Comparison of ENCODE assay signal across 31 cellular contexts in genomic region chr11:106449756-106450155, GRCh38.
"Had no signal": no experiment of that assay in that cellular context is flagged by ENCODE, and none has a peak within 500 bp of the region (broad histone marks: within the 10 kb centered on the region; RNA-seq: fewer than 3 reads in every experiment).

No MANE protein-coding gene starts in this region.

- H3K36me3 ChIP-seq: neural progenitor cell, ovary, spleen, suprapubic skin, tibial artery, transverse colon, upper lobe of left lung, vagina had no signal

- H3K27me3 ChIP-seq: neural progenitor cell, ovary, spleen, suprapubic skin, testis, tibial artery, transverse colon, upper lobe of left lung, vagina had no signal

- H2AFZ ChIP-seq: neural progenitor cell, parathyroid adenoma had no signal

- H3K27me3 Mint-ChIP-seq: progenitor cell of endocrine pancreas; stimulated activated memory B cell treated with anti-CD40 and anti-IgM and Interleukin-4, amounts not matched to agents 10 μg/mL and 1 μg/mL and 100 μg/mL, for 72 hours; stimulated activated naive CD8-positive, alpha-beta T cell treated with anti-CD3 and anti-CD28 coated beads, Interleukin-15, amount 100 ng/mL, for 72 hours had no signal

- H3K9me3 Mint-ChIP-seq: stimulated activated memory B cell treated with anti-CD40 and anti-IgM and Interleukin-4, amounts not matched to agents 10 μg/mL and 1 μg/mL and 100 μg/mL, for 72 hours had no signal

- H3K27ac ChIP-seq: neural progenitor cell, ovary, parathyroid adenoma, psoas muscle, skin epidermis, spleen, suprapubic skin, testis, tibial artery, transverse colon, upper lobe of left lung, vagina had no signal

- H3K4me1 ChIP-seq: parathyroid adenoma, psoas muscle, spleen, suprapubic skin, testis, tibial artery, transverse colon, upper lobe of left lung had no signal

- ATAC-seq: natural killer cell; psoas muscle; right cardiac atrium; sciatic nerve; stimulated activated memory B cell treated with anti-CD40 and anti-IgM and Interleukin-4, amounts not matched to agents 10 μg/mL and 1 μg/mL and 100 μg/mL, for 72 hours; stimulated activated naive CD8-positive, alpha-beta T cell treated with anti-CD3 and anti-CD28 coated beads, Interleukin-15, amount 100 ng/mL, for 72 hours; stimulated activated naive CD8-positive, alpha-beta T cell treated with anti-CD3 and anti-CD28 coated beads, Interleukin-15, Interleukin-2, amounts not matched to agents 100 U/mL and 50 U/mL, for 24 hours had no signal

- DNase-seq: natural killer cell; occipital lobe; ovary; posterior cingulate gyrus; psoas muscle; right cardiac atrium; spleen; stimulated activated CD4-positive, alpha-beta T cell treated with anti-CD3 and anti-CD28 coated beads, Interleukin-12 subunit alpha, Interleukin-12 subunit beta, amount 100 ng/mL, for 4 hours; stimulated activated CD4-positive, alpha-beta T cell treated with anti-CD3 and anti-CD28 coated beads, Interleukin-1b, Interleukin-23, amount 100 ng/mL, for 48 hours; stimulated activated CD4-positive, alpha-beta T cell treated with anti-CD3 and anti-CD28 coated beads, Interleukin-4, amount 100 ng/mL, for 1 hour; stimulated activated CD4-positive, alpha-beta T cell treated with anti-CD3 and anti-CD28 coated beads, Interleukin-4, amount 100 ng/mL, for 4 hours; stimulated activated CD8-positive, alpha-beta memory T cell treated with anti-CD3 and anti-CD28 coated beads, Interleukin-4, amount 100 ng/mL, for 48 hours; stimulated activated naive CD4-positive, alpha-beta T cell; stimulated activated naive CD8-positive, alpha-beta T cell treated with anti-CD3 and anti-CD28 coated beads, Interleukin-15, amount 100 ng/mL, for 72 hours; stimulated activated naive CD8-positive, alpha-beta T cell treated with anti-CD3 and anti-CD28 coated beads, Interleukin-15, Interleukin-2, amounts not matched to agents 100 U/mL and 50 U/mL, for 24 hours; substantia nigra; testis; tibial artery; transverse colon; upper lobe of left lung had no signal

- H3K4me3 Mint-ChIP-seq: natural killer cell; nephron; neural progenitor cell; stimulated activated memory B cell treated with anti-CD40 and anti-IgM and Interleukin-4, amounts not matched to agents 10 μg/mL and 1 μg/mL and 100 μg/mL, for 72 hours; stimulated activated naive CD8-positive, alpha-beta T cell treated with anti-CD3 and anti-CD28 coated beads, Interleukin-15, amount 100 ng/mL, for 72 hours had no signal

- H3K79me2 ChIP-seq: parathyroid adenoma had no signal

- H3K9ac ChIP-seq: neural progenitor cell, parathyroid adenoma had no signal

- H3K4me1 Mint-ChIP-seq: natural killer cell; stimulated activated memory B cell treated with anti-CD40 and anti-IgM and Interleukin-4, amounts not matched to agents 10 μg/mL and 1 μg/mL and 100 μg/mL, for 72 hours; stimulated activated naive CD8-positive, alpha-beta T cell treated with anti-CD3 and anti-CD28 coated beads, Interleukin-15, amount 100 ng/mL, for 72 hours had no signal

- H3K4me2 ChIP-seq: neural progenitor cell, smooth muscle cell had no signal

- H3K4me3 ChIP-seq: neural progenitor cell, ovary, psoas muscle, skin epidermis, smooth muscle cell, spleen, suprapubic skin, testis, tibial artery, transverse colon, upper lobe of left lung, vagina had no signal

- H3K36me3 Mint-ChIP-seq: stimulated activated memory B cell treated with anti-CD40 and anti-IgM and Interleukin-4, amounts not matched to agents 10 μg/mL and 1 μg/mL and 100 μg/mL, for 72 hours had no signal

- FAIRE-seq: urothelium cell line had no signal

- H3K27ac Mint-ChIP-seq: natural killer cell; nephron; neural progenitor cell; progenitor cell of endocrine pancreas; stimulated activated memory B cell treated with anti-CD40 and anti-IgM and Interleukin-4, amounts not matched to agents 10 μg/mL and 1 μg/mL and 100 μg/mL, for 72 hours; stimulated activated naive CD8-positive, alpha-beta T cell treated with anti-CD3 and anti-CD28 coated beads, Interleukin-15, amount 100 ng/mL, for 72 hours had no signal

- H3K9me3 ChIP-seq: ovary, psoas muscle, testis, tibial artery, vagina had no signal
